In genomic region chr1:149888160-149888998, GRCh38 we compare ENCODE assay signal across 8 cellular contexts. TPM values are rescaled to one million over a fixed set of nuclear protein-coding genes. Genes with fewer than 3 reads are reported as not detected.
DNase-seq lines count a peak whose midpoint lies in the region; ATAC-seq and TF ChIP-seq lines count a peak whose summit lies in the region.

No MANE protein-coding gene starts in this region.

- no peaks in the 10 kb centered on the region for H3K9me3 Mint-ChIP-seq in progenitor cell of endocrine pancreas (ENCODE audit: low read depth)

- no peaks in the 10 kb centered on the region for H3K36me3 Mint-ChIP-seq in progenitor cell of endocrine pancreas (ENCODE audit: insufficient read depth)

- H3K9me3 ChIP-seq in ES-I3 (ENCODE audit: control insufficient read depth, insufficient read depth, low read length): no peaks in the 10 kb centered on the region

- intact Hi-C loops in left cardiac atrium (cut with DNase I): no loop called here

- WGBS in urinary bladder: 1% methylated on average over 28 of the region's 28 CpGs

- H3K4me1 ChIP-seq in ES-I3 (ENCODE audit: insufficient read depth, low read length) (0 out of 2 replicates have a peak, but pooled peaks cover 7% of the 10 kb centered on the region), urinary bladder (ENCODE audit: insufficient read depth) (no peaks in the 10 kb centered on the region)

- H3K36me3 ChIP-seq in ES-I3 (ENCODE audit: insufficient read depth, low read length) (no peaks in the 10 kb centered on the region), urinary bladder (ENCODE audit: insufficient read depth) (no peaks in the 10 kb centered on the region)

- H3K9ac ChIP-seq in ES-I3 (ENCODE audit: low read depth, low read length): peak overlapping the region; percentile 84

- H3K4me3 Mint-ChIP-seq in progenitor cell of endocrine pancreas (ENCODE audit: low read depth): no peak overlapping the region

- no peaks in the 10 kb centered on the region for H3K27me3 Mint-ChIP-seq in progenitor cell of endocrine pancreas

- H3K27ac Mint-ChIP-seq in progenitor cell of endocrine pancreas: no peak overlapping the region

- DNase-seq in HFF-Myc (ENCODE audit: extremely low read depth, low read depth) (no peak), NCI-H1092 treated with DMSO at 0.1 percent for 48 hours (lab: John Stamatoyannopoulos, UW) (peak; percentile 92), SKM-1 (lab: John Stamatoyannopoulos, UW; ENCODE audit: unreplicated experiment) (peak; percentile 100), left cardiac atrium (peak; percentile 81), progenitor cell of endocrine pancreas (ENCODE audit: low spot score, unreplicated experiment) (peak; percentile 57)
- peak; percentile 38 for DNase-seq in activated naive CD8-positive, alpha-beta T cell treated with anti-CD3 and anti-CD28 coated beads, Interleukin-2, amount 50 U/mL, for 16 hours (ENCODE audit: low read depth, low spot score)

- TF ChIP-seq CTCF in HFF-Myc (IDR thresholded peaks at IDR 0.05; ENCODE audit: low read depth, low read length, missing control alignments): peak; percentile 61
- TF ChIP-seq CTCF in progenitor cell of endocrine pancreas (IDR thresholded peaks at IDR 0.05; ENCODE audit: unreplicated experiment): peak; percentile 60

- H3K4me3 ChIP-seq in HFF-Myc (replicated peaks; ENCODE audit: low read depth, low read length) (peak overlapping the region; percentile 57), urinary bladder (ENCODE audit: low read depth, low read length) (peak overlapping the region; percentile 30)

- peak; percentile 25 to 28 for ATAC-seq in left cardiac atrium

- H3K4me1 Mint-ChIP-seq in progenitor cell of endocrine pancreas (ENCODE audit: low read depth): peaks cover 5% of the 10 kb centered on the region

- H3K27ac ChIP-seq in urinary bladder (ENCODE audit: low read depth): peak overlapping the region; percentile 84

RNA-seq across cellular contexts. Expression of gene BOLA1, which starts 11.0 kb away (rescaled TPM):
- total RNA-seq in left cardiac atrium (10 to 100 TPM; 13.0 to 16.0 TPM), progenitor cell of endocrine pancreas (10.9 and 12.1 TPM in 2 replicates), urinary bladder (11.4 TPM)
- 34.2 TPM for polyA plus RNA-seq in urinary bladder

RNA-seq across cellular contexts. Expression of gene SV2A, which starts 29.3 kb away (rescaled TPM):
- total RNA-seq in left cardiac atrium: 1 to 10 TPM in 1 of 2 donors, under 1 TPM in 1; 0.71 to 1.5 TPM
- 16.9 and 21.8 TPM in 2 replicates for total RNA-seq in progenitor cell of endocrine pancreas
- total RNA-seq in urinary bladder: 5.5 TPM
- polyA plus RNA-seq in urinary bladder: 7.3 TPM

RNA-seq across cellular contexts. Expression of gene SF3B4, which starts 39.2 kb away (rescaled TPM):
- 10 to 100 TPM; 25.4 to 30.7 TPM for total RNA-seq in left cardiac atrium
- total RNA-seq in progenitor cell of endocrine pancreas: 67.5 and 72.8 TPM in 2 replicates
- total RNA-seq in urinary bladder: 16.8 TPM
- 54.0 TPM for polyA plus RNA-seq in urinary bladder

RNA-seq across cellular contexts. Expression of gene MTMR11, which starts 48.3 kb away (rescaled TPM):
- total RNA-seq in left cardiac atrium: 1 to 10 TPM; 3.9 to 6.0 TPM
- 8.5 and 10.6 TPM in 2 replicates for total RNA-seq in progenitor cell of endocrine pancreas
- 20.9 TPM for total RNA-seq in urinary bladder
- 15.2 TPM for polyA plus RNA-seq in urinary bladder
